In genomic region chr7:6268909-6269306, GRCh38 we compare ENCODE assay signal across 17 cellular contexts. TPM values are rescaled to one million over a fixed set of nuclear protein-coding genes. Genes with fewer than 3 reads are reported as not detected.
DNase-seq lines count a peak whose midpoint lies in the region; FAIRE-seq and TF ChIP-seq lines count a peak whose summit lies in the region.
"Had no signal": no experiment of that assay in that cellular context is flagged by ENCODE, and none has a peak within 500 bp of the region (broad histone marks: within the 10 kb centered on the region; RNA-seq: fewer than 3 reads in every experiment).

No MANE protein-coding gene starts in this region.

- CTCF ChIA-PET in Calu3 (lab: Charles Lee) = interaction anchor here (0.6 kb wide), 1 partner anchor 14 kb away, joined by 4 read pairs; no protein-coding TSS in a partner anchor
- CTCF ChIA-PET in HEK293T (lab: Yijun Ruan, JAX) = interaction anchor here (2.7 kb wide), 1 partner anchor 109 kb away, joined by 9 read pairs; no protein-coding TSS in a partner anchor

- no peak overlapping the region for H3K4me3 ChIP-seq in esophagus squamous epithelium
- no peak overlapping the region for H3K4me3 ChIP-seq in small intestine (ENCODE audit: low read depth in 1 of 2, low read length in 2 of 2)

- H3K27me3 ChIP-seq in esophagus squamous epithelium = no peaks in the 10 kb centered on the region
- H3K27me3 ChIP-seq in small intestine (ENCODE audit: control insufficient read depth in 2 of 2, insufficient read depth in 2 of 2, low read length in 2 of 2) = no peaks in the 10 kb centered on the region

- intact Hi-C loops in Calu3 (cut with micrococcal nuclease; ENCODE audit: unreplicated experiment) (loop anchor here (5.0 kb wide), 2 partner anchors 62 to 92 kb away; no protein-coding TSS in a partner anchor), esophagus squamous epithelium (cut with DNase I) (no loop called here)

- TF ChIP-seq POLR2A in esophagus squamous epithelium (IDR thresholded peaks at IDR 0.05) = no peak

- BruUV-seq in Calu3 (replicated peaks; lab: Mats Ljungman, UMichigan) = no TSS peak

- no peak for FAIRE-seq in small intestine (lab: Jason Lieb, UNC)
- FAIRE-seq: kidney, RCC 7860 had no signal

- WGBS in esophagus squamous epithelium, 2 donors = 68 to 75% methylated on average over 5 of the region's 5 CpGs
- 19 to 39% (median 37%) methylated on average over 5 of the region's 5 CpGs for WGBS in small intestine, 3 donors

- H3K27ac Mint-ChIP-seq in Calu3 (ENCODE audit: unreplicated experiment) = peak overlapping the region; percentile 29
- H3K27ac Mint-ChIP-seq: activated CD8-positive, alpha-beta T cell treated with anti-CD3 and anti-CD28 coated beads for 36 hours had no signal

- H3K27ac ChIP-seq in esophagus squamous epithelium (peak overlapping the region in 3 of 4 donors; percentile 6 to 22 (median 17)), small intestine (ENCODE audit: low read depth in 1 of 2, low read length in 1 of 2) (peak overlapping the region; percentile 61 to 86)
- H3K27ac ChIP-seq: parathyroid adenoma had no signal

- H3K9me3 ChIP-seq in esophagus squamous epithelium (no peaks in the 10 kb centered on the region), small intestine (ENCODE audit: control insufficient read depth, low read depth) (no peaks in the 10 kb centered on the region)

- H3K9me3 Mint-ChIP-seq in Calu3 (ENCODE audit: low read depth, unreplicated experiment) = no peaks in the 10 kb centered on the region
- H3K9me3 Mint-ChIP-seq: activated CD8-positive, alpha-beta T cell treated with anti-CD3 and anti-CD28 coated beads for 36 hours had no signal

- peak overlapping the region; percentile 19 for H3K4me3 Mint-ChIP-seq in Calu3 (ENCODE audit: low read depth, unreplicated experiment)
- H3K4me3 Mint-ChIP-seq: activated CD8-positive, alpha-beta T cell treated with anti-CD3 and anti-CD28 coated beads for 36 hours had no signal

- H3K4me1 ChIP-seq in esophagus squamous epithelium (peaks cover 5 to 57% (median 11%) of the 10 kb centered on the region in 3 donors), small intestine (ENCODE audit: control insufficient read depth in 2 of 2, insufficient read depth in 1 of 2, low read depth in 1 of 2, low read length in 1 of 2) (peaks cover 7 to 8% of the 10 kb centered on the region in 2 donors)

- H3K36me3 ChIP-seq in esophagus squamous epithelium (no peaks in the 10 kb centered on the region), small intestine (ENCODE audit: control insufficient read depth in 2 of 2, insufficient read depth in 2 of 2, low read length in 2 of 2) (no peaks in the 10 kb centered on the region)

- H3K36me3 Mint-ChIP-seq in Calu3 (ENCODE audit: insufficient read depth, unreplicated experiment) = peaks cover 33% of the 10 kb centered on the region

- H3K4me1 Mint-ChIP-seq in Calu3 (ENCODE audit: low read depth, unreplicated experiment) = peaks cover 83% of the 10 kb centered on the region

- POLR2A ChIA-PET in HEK293T (lab: Yijun Ruan, JAX) = no interaction called here

- TF ChIP-seq CTCF in Calu3 (IDR thresholded peaks at IDR 0.05; ENCODE audit: unreplicated experiment) (no peak), esophagus squamous epithelium (IDR thresholded peaks at IDR 0.05) (no peak)

- peak; percentile 54 for DNase-seq in Calu3
- DNase-seq in NCI-H69 (lab: John Stamatoyannopoulos, UW) = peak; percentile 23
- DNase-seq in esophagus squamous epithelium (lab: John Stamatoyannopoulos, UW) = no peak
- peak; percentile 87 for DNase-seq in small intestine
- DNase-seq in AG08395 (ENCODE audit: low spot score) = no peak
- no peak for DNase-seq in NCI-H510A treated with DMSO at 0.1 percent for 48 hours (lab: John Stamatoyannopoulos, UW)
- no peak for DNase-seq in HEK293T (ENCODE audit: extremely low spot score)
- DNase-seq: activated CD8-positive, alpha-beta T cell treated with anti-CD3 and anti-CD28 coated beads for 36 hours; C1 segment of cervical spinal cord; DND-41; glutamatergic neuron; kidney; MM.1S; NCI-H2081; stimulated activated naive CD8-positive, alpha-beta T cell treated with anti-CD3 and anti-CD28 coated beads, Interleukin-15, Interleukin-2, amounts not matched to agents 100 U/mL and 50 U/mL, for 24 hours had no signal

- H3K27me3 Mint-ChIP-seq in Calu3 (ENCODE audit: unreplicated experiment) = no peaks in the 10 kb centered on the region

TF ChIP-seq in HEK293T, 16 proteins besides CTCF, POLR2A, EP300 and RAD21:
- TF ChIP-seq CTBP1 (IDR thresholded peaks at IDR 0.05; ENCODE audit: borderline replicate concordance) (no peak), LEF1 (IDR thresholded peaks at IDR 0.05; ENCODE audit: borderline replicate concordance) (no peak), FOXK2 (IDR thresholded peaks at IDR 0.05) (no peak), L3MBTL2 (conservative IDR thresholded peaks at IDR 0.05) (no peak), SUZ12 (IDR thresholded peaks at IDR 0.05) (no peak), BHLHE40 (IDR thresholded peaks at IDR 0.05; ENCODE audit: borderline replicate concordance) (no peak), TARDBP (IDR thresholded peaks at IDR 0.05) (no peak), HDGF (IDR thresholded peaks at IDR 0.05; ENCODE audit: borderline replicate concordance) (no peak), ELF4 (IDR thresholded peaks at IDR 0.05) (no peak), SP1 (IDR thresholded peaks at IDR 0.05) (no peak), ARNT (IDR thresholded peaks at IDR 0.05) (no peak), FOXA1 (IDR thresholded peaks at IDR 0.05) (no peak), NFRKB (IDR thresholded peaks at IDR 0.05) (no peak), FOXM1 (IDR thresholded peaks at IDR 0.05; ENCODE audit: borderline replicate concordance) (no peak), ZNF384 (IDR thresholded peaks at IDR 0.05) (no peak)
- TF ChIP-seq, protein P1, sequence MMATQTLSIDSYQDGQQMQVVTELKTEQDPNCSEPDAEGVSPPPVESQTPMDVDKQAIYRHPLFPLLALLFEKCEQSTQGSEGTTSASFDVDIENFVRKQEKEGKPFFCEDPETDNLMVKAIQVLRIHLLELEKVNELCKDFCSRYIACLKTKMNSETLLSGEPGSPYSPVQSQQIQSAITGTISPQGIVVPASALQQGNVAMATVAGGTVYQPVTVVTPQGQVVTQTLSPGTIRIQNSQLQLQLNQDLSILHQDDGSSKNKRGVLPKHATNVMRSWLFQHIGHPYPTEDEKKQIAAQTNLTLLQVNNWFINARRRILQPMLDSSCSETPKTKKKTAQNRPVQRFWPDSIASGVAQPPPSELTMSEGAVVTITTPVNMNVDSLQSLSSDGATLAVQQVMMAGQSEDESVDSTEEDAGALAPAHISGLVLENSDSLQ (IDR thresholded peaks at IDR 0.05) = no peak

RNA-seq across cellular contexts. Expression of gene CYTH3, which starts 3.5 kb away (rescaled TPM):
- total RNA-seq in Calu3 (2022) (47.2 and 73.4 TPM in 2 replicates), esophagus squamous epithelium (10 to 100 TPM; 11.5 to 27.7 (median 12.7) TPM)
- 10 to 100 TPM; 21.3 to 24.6 (median 24.2) TPM for polyA plus RNA-seq in small intestine

Comparison
In these comparisons a context has a peak if more than half of its experiments do, and no peak if none do; other contexts are left out.
1. DNase-seq: peak in Calu3 (single experiment), NCI-H69 (single experiment) and small intestine (single experiment); none in esophagus squamous epithelium (single experiment), AG08395 (single experiment), NCI-H510A treated with DMSO at 0.1 percent for 48 hours (single experiment) and HEK293T (single experiment).